1 cellular context compared by ENCODE assay signal in genomic region chr12:7092229-7092985, GRCh38.
A peak's percentile ranks its signal among the peaks of the same experiment; 100 is the strongest.
TF ChIP-seq lines count a peak whose summit lies in the region.

C1R (minus strand) TSS chr12:7092445; CDS start chr12:7092388, 57 bp downstream.

TF ChIP-seq in HepG2, 621 proteins besides CTCF, POLR2A, EP300 and RAD21 (continued from another document and continues in another):
- TF ChIP-seq THYN1 (CRISPR knock-in tag; IDR thresholded peaks at IDR 0.05; ENCODE audit: borderline replicate concordance, low read depth) (no peak), ZNF644 (CRISPR knock-in tag; IDR thresholded peaks at IDR 0.05; ENCODE audit: low read depth) (no peak), SP5 (CRISPR knock-in tag; IDR thresholded peaks at IDR 0.05; ENCODE audit: borderline replicate concordance, low read depth) (no peak), PRPF4 (IDR thresholded peaks at IDR 0.05; ENCODE audit: low read depth, low read length, poor library complexity, severe bottlenecking) (no peak), ARID2 (CRISPR knock-in tag; IDR thresholded peaks at IDR 0.05; ENCODE audit: borderline replicate concordance) (no peak), ZNF432 (CRISPR knock-in tag; IDR thresholded peaks at IDR 0.05; ENCODE audit: borderline replicate concordance) (no peak), MTA1 (CRISPR knock-in tag; IDR thresholded peaks at IDR 0.05; ENCODE audit: borderline replicate concordance) (no peak), ZNF138 (CRISPR knock-in tag; IDR thresholded peaks at IDR 0.05; ENCODE audit: low read depth) (no peak), ZNF296 (CRISPR knock-in tag; conservative IDR thresholded peaks at IDR 0.05) (no peak), ZBTB10 (CRISPR knock-in tag; IDR thresholded peaks at IDR 0.05; ENCODE audit: borderline replicate concordance) (no peak), RCOR2 (CRISPR knock-in tag; IDR thresholded peaks at IDR 0.05) (no peak), ZHX1 (CRISPR knock-in tag; IDR thresholded peaks at IDR 0.05; ENCODE audit: low read depth) (no peak), SAP130 (CRISPR knock-in tag; IDR thresholded peaks at IDR 0.05; ENCODE audit: low read depth) (0 out of 2 replicates have a peak, but pooled peaks have one; percentile 25), ZNF333 (CRISPR knock-in tag; IDR thresholded peaks at IDR 0.05; ENCODE audit: borderline replicate concordance) (0 out of 2 replicates have a peak, but pooled peaks have one; percentile 31), AGO1 (IDR thresholded peaks at IDR 0.05; ENCODE audit: low read depth, low read length, poor library complexity, severe bottlenecking) (peak; percentile 5), RARG (CRISPR knock-in tag; IDR thresholded peaks at IDR 0.05; ENCODE audit: low read depth) (no peak), ZNF331 (CRISPR knock-in tag; IDR thresholded peaks at IDR 0.05) (no peak), ADNP (CRISPR knock-in tag; IDR thresholded peaks at IDR 0.05) (no peak), LBX2 (CRISPR knock-in tag; IDR thresholded peaks at IDR 0.05; ENCODE audit: borderline replicate concordance) (no peak), ZNF407 (CRISPR knock-in tag; IDR thresholded peaks at IDR 0.05; ENCODE audit: not compliant biosample characterization) (peak; percentile 58), ZBTB34 (CRISPR knock-in tag; IDR thresholded peaks at IDR 0.05) (no peak), SIX4 (CRISPR knock-in tag; IDR thresholded peaks at IDR 0.05) (no peak), FOXA3 (CRISPR knock-in tag; IDR thresholded peaks at IDR 0.05) (no peak), HOXA5 (CRISPR knock-in tag; IDR thresholded peaks at IDR 0.05) (no peak), ELF1 (CRISPR knock-in tag; IDR thresholded peaks at IDR 0.05) (no peak), CHD2 (IDR thresholded peaks at IDR 0.05; ENCODE audit: low read depth, low read length) (no peak), RXRA (CRISPR knock-in tag; IDR thresholded peaks at IDR 0.05) (no peak), ZNF124 (CRISPR knock-in tag; IDR thresholded peaks at IDR 0.05) (no peak), ZSCAN21 (CRISPR knock-in tag; IDR thresholded peaks at IDR 0.05; ENCODE audit: borderline replicate concordance) (no peak), ZNF639 (CRISPR knock-in tag; conservative IDR thresholded peaks at IDR 0.05) (no peak), MED1 (CRISPR knock-in tag; IDR thresholded peaks at IDR 0.05) (no peak), BCL3 (CRISPR knock-in tag; IDR thresholded peaks at IDR 0.05) (no peak), AHR (CRISPR knock-in tag; IDR thresholded peaks at IDR 0.05) (no peak), ZNF556 (CRISPR knock-in tag; IDR thresholded peaks at IDR 0.05; ENCODE audit: borderline replicate concordance) (no peak), SMAD1 (CRISPR knock-in tag; IDR thresholded peaks at IDR 0.05; ENCODE audit: borderline replicate concordance, low read depth) (no peak), ARID3A (IDR thresholded peaks at IDR 0.05; ENCODE audit: low read depth, low read length) (peak; percentile 42; the same call in 1 of the 2 replicates), ZSCAN20 (CRISPR knock-in tag; IDR thresholded peaks at IDR 0.05; ENCODE audit: borderline replicate concordance) (no peak), GMEB1 (CRISPR knock-in tag; IDR thresholded peaks at IDR 0.05; ENCODE audit: borderline replicate concordance) (0 out of 2 replicates have a peak, but pooled peaks have one; percentile 27), NFIC (IDR thresholded peaks at IDR 0.05; ENCODE audit: low read length) (no peak), STAG1 (CRISPR knock-in tag; IDR thresholded peaks at IDR 0.05) (peak; percentile 78), POGZ (CRISPR knock-in tag; IDR thresholded peaks at IDR 0.05) (no peak)
